In genomic region chr18:93897-94408, GRCh38 we compare ENCODE assay signal across 13 cellular contexts. TPM values are rescaled to one million over a fixed set of nuclear protein-coding genes. Genes with fewer than 3 reads are reported as not detected.
"Had no signal": no experiment of that assay in that cellular context is flagged by ENCODE, and none has a peak within 500 bp of the region (broad histone marks: within the 10 kb centered on the region; RNA-seq: fewer than 3 reads in every experiment).

No MANE protein-coding gene starts in this region.

RNA-seq across cellular contexts. Expression of gene TUBB8B, which starts 44.5 kb away (rescaled TPM):
- total RNA-seq: dermis blood vessel endothelial cell, esophagus mucosa, gastrocnemius medialis, glomerular endothelial cell, heart right ventricle, kidney epithelial cell, left cardiac atrium, left lung, left ventricle myocardium superior, lower leg skin, lung microvascular endothelial cell, mononuclear cell, mucosa of gallbladder had no signal
